Comparison of ENCODE assay signal across 39 cellular contexts in the genomic region with DNA sequence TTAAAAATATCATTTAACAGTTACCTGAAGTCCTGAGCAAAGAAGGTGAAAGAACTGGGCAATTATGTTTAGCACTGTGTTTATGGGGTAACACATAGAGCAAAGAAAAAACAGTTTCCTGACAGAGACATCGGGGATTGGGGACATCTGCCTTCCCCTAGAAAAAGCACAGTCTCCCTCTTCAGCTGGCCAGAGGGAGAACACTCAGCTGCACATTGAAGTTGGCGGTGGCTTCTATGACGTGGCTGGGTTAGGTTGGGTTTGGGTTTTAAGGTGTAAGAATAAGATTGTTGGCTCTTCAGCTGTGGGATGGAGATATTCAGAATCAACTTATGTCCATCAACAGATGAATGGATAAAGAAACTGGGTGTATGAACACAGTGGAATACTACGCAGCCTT.
"Had no signal": no experiment of that assay in that cellular context is flagged by ENCODE, and none has a peak within 500 bp of the region (broad histone marks: within the 10 kb centered on the region; RNA-seq: fewer than 3 reads in every experiment).

No MANE protein-coding gene starts in this region.

- H3K9me3 Mint-ChIP-seq: activated naive CD4-positive, alpha-beta T cell treated with anti-CD3 and anti-CD28 coated beads for 36 hours; activated naive CD4-positive, alpha-beta T cell treated with anti-CD3 and anti-CD28 coated beads, Interleukin-2, amount 10 ng/mL, durations not matched to agents 7 days and 5 days; activated naive CD4-positive, alpha-beta T cell treated with anti-CD3 and anti-CD28 coated beads, Interleukin-2, amount 50 U/mL, for 24 hours; activated T-cell treated with anti-CD3 and anti-CD28 coated beads, Interleukin-2, amount 50 U/mL, for 24 hours; activated T-cell treated with anti-CD3 and anti-CD28 coated beads, Interleukin-2, amount 50 U/mL, for 4 hours; central memory CD8-positive, alpha-beta T cell had no signal

- H3K4me3 Mint-ChIP-seq: activated naive CD4-positive, alpha-beta T cell treated with anti-CD3 and anti-CD28 coated beads for 36 hours; activated naive CD4-positive, alpha-beta T cell treated with anti-CD3 and anti-CD28 coated beads, Interleukin-2, amount 10 ng/mL, durations not matched to agents 7 days and 5 days; activated naive CD4-positive, alpha-beta T cell treated with anti-CD3 and anti-CD28 coated beads, Interleukin-2, amount 50 U/mL, for 24 hours; activated naive CD8-positive, alpha-beta T cell; activated naive CD8-positive, alpha-beta T cell treated with anti-CD3 and anti-CD28 coated beads for 36 hours; activated naive CD8-positive, alpha-beta T cell treated with anti-CD3 and anti-CD28 coated beads, Interleukin-2, amount 10 ng/mL, durations not matched to agents 7 days and 5 days; activated naive CD8-positive, alpha-beta T cell treated with anti-CD3 and anti-CD28 coated beads, Interleukin-2, amount 50 U/mL, for 24 hours; activated T-cell treated with anti-CD3 and anti-CD28 coated beads, Interleukin-2, amount 50 U/mL, for 24 hours; activated T-cell treated with anti-CD3 and anti-CD28 coated beads, Interleukin-2, amount 50 U/mL, for 4 hours; activated T-cell treated with anti-CD3 and anti-CD28 coated beads, Interleukin-2, amount 50 U/mL, for 72 hours; activated T-helper 1 cell treated with anti-CD3 and anti-CD28 coated beads, Interleukin-12 subunit alpha, Interleukin-12 subunit beta, Interleukin-2, Interleukin-4 antibody, amounts not matched to agents 30 ng/mL and 10 ng/mL and 1 ng/mL, durations not matched to agents 14 hours and 24 hours and 36 hours; activated T-helper 17 cell treated with anti-CD3 and anti-CD28 coated beads, Interleukin-2, amount 50 U/mL, for 72 hours; brain; central memory CD8-positive, alpha-beta T cell had no signal

- H3K27ac ChIP-seq: adrenal gland, ascending aorta, body of pancreas, brain microvascular endothelial cell, breast epithelium, cardiac muscle cell had no signal

- H3K36me3 ChIP-seq: adrenal gland, ascending aorta, brain microvascular endothelial cell, breast epithelium, cardiac muscle cell had no signal

- H3K4me1 ChIP-seq: adrenal gland, breast epithelium had no signal

- H3K27me3 Mint-ChIP-seq: activated naive CD4-positive, alpha-beta T cell treated with anti-CD3 and anti-CD28 coated beads, Interleukin-2, amount 10 ng/mL, durations not matched to agents 7 days and 5 days; activated naive CD4-positive, alpha-beta T cell treated with anti-CD3 and anti-CD28 coated beads, Interleukin-2, amount 50 U/mL, for 24 hours; activated naive CD8-positive, alpha-beta T cell; central memory CD8-positive, alpha-beta T cell had no signal

- H3K4me1 Mint-ChIP-seq: activated naive CD4-positive, alpha-beta T cell treated with anti-CD3 and anti-CD28 coated beads, Interleukin-2, amount 10 ng/mL, durations not matched to agents 7 days and 5 days; activated naive CD4-positive, alpha-beta T cell treated with anti-CD3 and anti-CD28 coated beads, Interleukin-2, amount 50 U/mL, for 24 hours; activated naive CD8-positive, alpha-beta T cell treated with anti-CD3 and anti-CD28 coated beads for 36 hours; activated naive CD8-positive, alpha-beta T cell treated with anti-CD3 and anti-CD28 coated beads, Interleukin-2, amount 10 ng/mL, durations not matched to agents 7 days and 5 days; activated naive CD8-positive, alpha-beta T cell treated with anti-CD3 and anti-CD28 coated beads, Interleukin-2, amount 50 U/mL, for 24 hours; activated T-helper 17 cell treated with anti-CD3 and anti-CD28 coated beads, Interleukin-2, amount 50 U/mL, for 72 hours; central memory CD8-positive, alpha-beta T cell had no signal

- H3K36me3 Mint-ChIP-seq: activated naive CD4-positive, alpha-beta T cell treated with anti-CD3 and anti-CD28 coated beads, Interleukin-2, amount 10 ng/mL, durations not matched to agents 7 days and 5 days; activated naive CD4-positive, alpha-beta T cell treated with anti-CD3 and anti-CD28 coated beads, Interleukin-2, amount 50 U/mL, for 24 hours; activated naive CD8-positive, alpha-beta T cell treated with anti-CD3 and anti-CD28 coated beads for 36 hours; activated naive CD8-positive, alpha-beta T cell treated with anti-CD3 and anti-CD28 coated beads, Interleukin-2, amount 10 ng/mL, durations not matched to agents 7 days and 5 days; brain had no signal

- H3K27ac Mint-ChIP-seq: activated naive CD4-positive, alpha-beta T cell treated with anti-CD3 and anti-CD28 coated beads for 36 hours; activated naive CD4-positive, alpha-beta T cell treated with anti-CD3 and anti-CD28 coated beads, Interleukin-2, amount 10 ng/mL, durations not matched to agents 7 days and 5 days; activated naive CD4-positive, alpha-beta T cell treated with anti-CD3 and anti-CD28 coated beads, Interleukin-2, amount 50 U/mL, for 24 hours; activated naive CD4-positive, alpha-beta T cell treated with anti-CD3 and anti-CD28 coated beads, Interleukin-2, amount 50 U/mL, for 72 hours; activated naive CD8-positive, alpha-beta T cell; activated naive CD8-positive, alpha-beta T cell treated with anti-CD3 and anti-CD28 coated beads for 36 hours; activated naive CD8-positive, alpha-beta T cell treated with anti-CD3 and anti-CD28 coated beads, Interleukin-2, amount 10 ng/mL, durations not matched to agents 7 days and 5 days; activated naive CD8-positive, alpha-beta T cell treated with anti-CD3 and anti-CD28 coated beads, Interleukin-2, amount 50 U/mL, for 24 hours; activated T-cell treated with anti-CD3 and anti-CD28 coated beads, Interleukin-2, amount 50 U/mL, for 24 hours; activated T-cell treated with anti-CD3 and anti-CD28 coated beads, Interleukin-2, amount 50 U/mL, for 72 hours; activated T-helper 1 cell treated with anti-CD3 and anti-CD28 coated beads, Interleukin-12 subunit alpha, Interleukin-12 subunit beta, Interleukin-2, Interleukin-4 antibody, amounts not matched to agents 30 ng/mL and 10 ng/mL and 1 ng/mL, durations not matched to agents 14 hours and 24 hours and 36 hours; activated T-helper 17 cell treated with anti-CD3 and anti-CD28 coated beads, Interleukin-2, amount 50 U/mL, for 72 hours; brain had no signal

- ATAC-seq: activated naive CD4-positive, alpha-beta T cell treated with anti-CD3 and anti-CD28 coated beads, Interleukin-2, amount 50 U/mL, for 72 hours; activated naive CD8-positive, alpha-beta T cell treated with anti-CD3 and anti-CD28 coated beads, Interleukin-2, amount 50 U/mL, for 24 hours; activated T-cell treated with anti-CD3 and anti-CD28 coated beads, Interleukin-2, amount 50 U/mL, for 4 hours; activated T-cell treated with anti-CD3 and anti-CD28 coated beads, Interleukin-2, amount 50 U/mL, for 72 hours; activated T-helper 17 cell treated with anti-CD3 and anti-CD28 coated beads, Interleukin-2, amount 50 U/mL, for 72 hours; body of pancreas had no signal

- FAIRE-seq: astrocyte, bronchial epithelial cell had no signal

- H3K27me3 ChIP-seq: adrenal gland, ascending aorta, body of pancreas, brain microvascular endothelial cell, breast epithelium, cardiac muscle cell had no signal

- H3K4me3 ChIP-seq: adrenal gland, ascending aorta, body of pancreas, breast epithelium, cardiac muscle cell had no signal

- H3K9me3 ChIP-seq: adrenal gland, ascending aorta, body of pancreas, breast epithelium had no signal

- DNase-seq: activated effector memory CD4-positive, alpha-beta T cell treated with anti-CD3 and anti-CD28 coated beads, Interleukin-2, amount 50 U/mL, for 16 hours; activated effector memory CD4-positive, alpha-beta T cell treated with Interleukin-2 at 50 U/mL for 16 hours; activated gamma-delta T cell; activated gamma-delta T cell treated with Interleukin-2 at 50 U/mL for 16 hours; activated naive CD4-positive, alpha-beta T cell; activated naive CD4-positive, alpha-beta T cell treated with anti-CD3 and anti-CD28 coated beads for 36 hours; activated naive CD4-positive, alpha-beta T cell treated with anti-CD3 and anti-CD28 coated beads, Interleukin-2, amount 10 ng/mL, durations not matched to agents 7 days and 5 days; activated naive CD4-positive, alpha-beta T cell treated with anti-CD3 and anti-CD28 coated beads, Interleukin-2, amount 50 U/mL, for 16 hours; activated naive CD4-positive, alpha-beta T cell treated with Interleukin-2 at 50 U/mL for 16 hours; activated naive CD8-positive, alpha-beta T cell treated with anti-CD3 and anti-CD28 coated beads for 36 hours; activated naive CD8-positive, alpha-beta T cell treated with anti-CD3 and anti-CD28 coated beads, Interleukin-2, amount 10 ng/mL, durations not matched to agents 7 days and 5 days; activated naive CD8-positive, alpha-beta T cell treated with anti-CD3 and anti-CD28 coated beads, Interleukin-2, amount 50 U/mL, for 24 hours; activated T-cell treated with anti-CD3 and anti-CD28 coated beads, Interleukin-2, amount 50 U/mL, for 1 hour; activated T-cell treated with anti-CD3 and anti-CD28 coated beads, Interleukin-2, amount 50 U/mL, for 24 hours; activated T-cell treated with anti-CD3 and anti-CD28 coated beads, Interleukin-2, amount 50 U/mL, for 4 hours; activated T-cell treated with anti-CD3 and anti-CD28 coated beads, Interleukin-2, amount 50 U/mL, for 48 hours; activated T-cell treated with anti-CD3 and anti-CD28 coated beads, Interleukin-2, amount 50 U/mL, for 72 hours; adrenal gland; amniotic stem cell; amygdala; anterior cingulate cortex; aorta; body of pancreas; brain microvascular endothelial cell; caudate nucleus; central memory CD4-positive, alpha-beta T cell; cerebellar nuclear complex had no signal
